33 cellular contexts compared by ENCODE assay signal in genomic region chr9:70529833-70530232, GRCh38.
"Had no signal": no experiment of that assay in that cellular context is flagged by ENCODE, and none has a peak within 500 bp of the region (broad histone marks: within the 10 kb centered on the region; RNA-seq: fewer than 3 reads in every experiment).

No MANE protein-coding gene starts in this region.

- H3K36me3 Mint-ChIP-seq: activated naive CD4-positive, alpha-beta T cell treated with anti-CD3 and anti-CD28 coated beads, Interleukin-2, amount 50 U/mL, for 24 hours; brain had no signal

- H3K4me1 Mint-ChIP-seq: activated B cell treated with CpG ODN at 0.5 μM for 24 hours had no signal

- DNase-seq: activated B cell treated with CpG ODN at 0.5 μM for 24 hours; activated CD4-positive, alpha-beta memory T cell treated with anti-CD3 and anti-CD28 coated beads for 36 hours; activated CD4-positive, alpha-beta T cell treated with anti-CD3 and anti-CD28 coated beads for 4 hours; activated CD4-positive, alpha-beta T cell treated with anti-CD3 and anti-CD28 coated beads, Interleukin-2, amount 10 ng/mL, durations not matched to agents 24 days and 14 days; activated CD4-positive, alpha-beta T cell treated with anti-CD3 and anti-CD28 coated beads, Interleukin-2, amount 50 U/mL, for 1 hour; activated CD4-positive, alpha-beta T cell treated with anti-CD3 and anti-CD28 coated beads, Interleukin-2, amount 50 U/mL, for 4 hours; activated CD4-positive, CD25-positive, alpha-beta regulatory T cell treated with anti-CD3 and anti-CD28 coated beads, Interleukin-2, amount 50 U/mL, for 72 hours; activated CD8-positive, alpha-beta memory T cell treated with anti-CD3 and anti-CD28 coated beads for 24 hours; activated CD8-positive, alpha-beta memory T cell treated with anti-CD3 and anti-CD28 coated beads, Interleukin-2, amount 10 ng/mL, durations not matched to agents 7 days and 5 days; activated CD8-positive, alpha-beta memory T cell treated with anti-CD3 and anti-CD28 coated beads, Interleukin-2, amount 50 U/mL, for 48 hours; activated CD8-positive, alpha-beta T cell treated with anti-CD3 and anti-CD28 coated beads, Interleukin-2, amount 10 ng/mL, durations not matched to agents 7 days and 5 days; activated effector memory CD4-positive, alpha-beta T cell treated with Interleukin-2 at 50 U/mL for 16 hours; activated gamma-delta T cell; activated naive CD4-positive, alpha-beta T cell treated with anti-CD3 and anti-CD28 coated beads, Interleukin-2, amount 10 ng/mL, durations not matched to agents 7 days and 5 days; activated naive CD4-positive, alpha-beta T cell treated with Interleukin-2 at 50 U/mL for 16 hours; activated naive CD8-positive, alpha-beta T cell treated with anti-CD3 and anti-CD28 coated beads, Interleukin-2, amount 10 ng/mL, durations not matched to agents 7 days and 5 days; activated naive CD8-positive, alpha-beta T cell treated with anti-CD3 and anti-CD28 coated beads, Interleukin-2, amount 50 U/mL, for 24 hours; activated T-cell treated with anti-CD3 and anti-CD28 coated beads, Interleukin-2, amount 50 U/mL, for 24 hours; activated T-cell treated with anti-CD3 and anti-CD28 coated beads, Interleukin-2, amount 50 U/mL, for 48 hours; anterior cingulate cortex; caudate nucleus; cerebellar nuclear complex; T-helper 9 cell had no signal

- H3K9me3 ChIP-seq: ascending aorta had no signal

- H3K27me3 ChIP-seq: ascending aorta, cardiac muscle cell had no signal

- H3K36me3 ChIP-seq: ascending aorta, cardiac muscle cell had no signal

- H3K27ac ChIP-seq: ascending aorta, cardiac muscle cell, VCaP had no signal

- H3K27ac Mint-ChIP-seq: activated B cell treated with CpG ODN at 0.5 μM for 24 hours; activated CD4-positive, alpha-beta memory T cell treated with anti-CD3 and anti-CD28 coated beads for 36 hours; activated CD4-positive, alpha-beta T cell treated with anti-CD3 and anti-CD28 coated beads, Interleukin-2, amount 10 ng/mL, durations not matched to agents 24 days and 14 days; activated CD8-positive, alpha-beta memory T cell treated with anti-CD3 and anti-CD28 coated beads, Interleukin-2, amount 10 ng/mL, durations not matched to agents 7 days and 5 days; activated CD8-positive, alpha-beta T cell treated with anti-CD3 and anti-CD28 coated beads, Interleukin-2, amount 10 ng/mL, durations not matched to agents 7 days and 5 days; activated naive CD4-positive, alpha-beta T cell treated with anti-CD3 and anti-CD28 coated beads, Interleukin-2, amount 10 ng/mL, durations not matched to agents 7 days and 5 days; activated naive CD4-positive, alpha-beta T cell treated with anti-CD3 and anti-CD28 coated beads, Interleukin-2, amount 50 U/mL, for 24 hours; activated naive CD8-positive, alpha-beta T cell; activated naive CD8-positive, alpha-beta T cell treated with anti-CD3 and anti-CD28 coated beads, Interleukin-2, amount 10 ng/mL, durations not matched to agents 7 days and 5 days; activated naive CD8-positive, alpha-beta T cell treated with anti-CD3 and anti-CD28 coated beads, Interleukin-2, amount 50 U/mL, for 24 hours; activated T-cell treated with anti-CD3 and anti-CD28 coated beads, Interleukin-2, amount 50 U/mL, for 24 hours; activated T-helper 2 cell treated with anti-CD3 and anti-CD28 coated beads, Interferon-gamma antibody, Interleukin-2, Interleukin-4, amounts not matched to agents 10 μg/mL and 5 μg/mL and 100 μg/mL, durations not matched to agents 14 hours and 24 hours and 36 hours; T-helper 1 cell treated with Interleukin-12 subunit alpha and Interleukin-12 subunit beta and Interleukin-4 antibody, amounts not matched to agents 30 μg/mL and 1 μg/mL, for 36 hours; T-helper 2 cell treated with Interferon-gamma antibody and Interleukin-4, amounts not matched to agents 5 μg/mL and 100 μg/mL, for 36 hours had no signal

- ATAC-seq: activated CD8-positive, alpha-beta memory T cell treated with anti-CD3 and anti-CD28 coated beads, Interleukin-2, amount 10 ng/mL, durations not matched to agents 7 days and 5 days; activated CD8-positive, alpha-beta T cell treated with anti-CD3 and anti-CD28 coated beads, Interleukin-2, amount 10 ng/mL, durations not matched to agents 7 days and 5 days; activated naive CD8-positive, alpha-beta T cell treated with anti-CD3 and anti-CD28 coated beads, Interleukin-2, amount 50 U/mL, for 24 hours had no signal

- H3K4me3 Mint-ChIP-seq: activated B cell treated with CpG ODN at 0.5 μM for 24 hours; activated CD4-positive, alpha-beta memory T cell treated with anti-CD3 and anti-CD28 coated beads for 36 hours; activated CD4-positive, alpha-beta T cell treated with anti-CD3 and anti-CD28 coated beads, Interleukin-2, amount 10 ng/mL, durations not matched to agents 24 days and 14 days; activated CD8-positive, alpha-beta memory T cell treated with anti-CD3 and anti-CD28 coated beads, Interleukin-2, amount 10 ng/mL, durations not matched to agents 7 days and 5 days; activated CD8-positive, alpha-beta T cell treated with anti-CD3 and anti-CD28 coated beads, Interleukin-2, amount 10 ng/mL, durations not matched to agents 7 days and 5 days; activated naive CD4-positive, alpha-beta T cell treated with anti-CD3 and anti-CD28 coated beads, Interleukin-2, amount 10 ng/mL, durations not matched to agents 7 days and 5 days; activated naive CD4-positive, alpha-beta T cell treated with anti-CD3 and anti-CD28 coated beads, Interleukin-2, amount 50 U/mL, for 24 hours; activated naive CD8-positive, alpha-beta T cell; activated naive CD8-positive, alpha-beta T cell treated with anti-CD3 and anti-CD28 coated beads, Interleukin-2, amount 10 ng/mL, durations not matched to agents 7 days and 5 days; activated naive CD8-positive, alpha-beta T cell treated with anti-CD3 and anti-CD28 coated beads, Interleukin-2, amount 50 U/mL, for 24 hours; activated T-cell treated with anti-CD3 and anti-CD28 coated beads, Interleukin-2, amount 50 U/mL, for 24 hours; brain; central memory CD8-positive, alpha-beta T cell; T-helper 1 cell treated with Interleukin-12 subunit alpha and Interleukin-12 subunit beta and Interleukin-4 antibody, amounts not matched to agents 30 μg/mL and 1 μg/mL, for 36 hours; T-helper 2 cell treated with Interferon-gamma antibody and Interleukin-4, amounts not matched to agents 5 μg/mL and 100 μg/mL, for 36 hours had no signal

- H3K27me3 Mint-ChIP-seq: activated CD4-positive, alpha-beta memory T cell treated with anti-CD3 and anti-CD28 coated beads for 36 hours; activated CD4-positive, alpha-beta T cell treated with anti-CD3 and anti-CD28 coated beads, Interleukin-2, amount 10 ng/mL, durations not matched to agents 24 days and 14 days; activated CD8-positive, alpha-beta memory T cell treated with anti-CD3 and anti-CD28 coated beads, Interleukin-2, amount 10 ng/mL, durations not matched to agents 7 days and 5 days; activated naive CD4-positive, alpha-beta T cell treated with anti-CD3 and anti-CD28 coated beads, Interleukin-2, amount 10 ng/mL, durations not matched to agents 7 days and 5 days; activated naive CD4-positive, alpha-beta T cell treated with anti-CD3 and anti-CD28 coated beads, Interleukin-2, amount 50 U/mL, for 24 hours; activated naive CD8-positive, alpha-beta T cell; activated naive CD8-positive, alpha-beta T cell treated with anti-CD3 and anti-CD28 coated beads, Interleukin-2, amount 10 ng/mL, durations not matched to agents 7 days and 5 days; activated naive CD8-positive, alpha-beta T cell treated with anti-CD3 and anti-CD28 coated beads, Interleukin-2, amount 50 U/mL, for 24 hours; activated T-cell treated with anti-CD3 and anti-CD28 coated beads, Interleukin-2, amount 50 U/mL, for 24 hours; central memory CD8-positive, alpha-beta T cell had no signal

- H3K4me3 ChIP-seq: ascending aorta, cardiac muscle cell had no signal
